ENCODE assay signal across 23 cellular contexts in the genomic region with DNA sequence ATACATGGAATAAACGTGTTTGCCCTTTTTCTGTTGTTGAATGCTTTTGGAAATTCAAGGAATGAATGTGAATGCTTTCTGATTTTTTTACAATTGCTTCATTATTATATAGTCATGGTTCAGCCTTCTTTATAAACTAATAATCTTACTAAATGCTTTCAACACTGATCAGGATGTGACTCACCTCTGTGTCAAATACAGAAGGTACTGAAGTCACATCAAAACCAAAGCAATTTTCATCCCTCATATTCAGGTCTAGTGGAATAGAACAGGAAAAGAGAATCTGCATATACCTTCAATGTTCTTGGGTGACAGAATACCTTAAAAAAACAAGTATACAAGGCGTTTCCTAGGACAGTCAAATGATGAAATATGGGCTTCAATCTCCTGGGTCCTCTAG.
DNase-seq lines count a peak whose midpoint lies in the region; FAIRE-seq and TF ChIP-seq lines count a peak whose summit lies in the region.
"Had no signal": no experiment of that assay in that cellular context is flagged by ENCODE, and none has a peak within 500 bp of the region (broad histone marks: within the 10 kb centered on the region; RNA-seq: fewer than 3 reads in every experiment).

No MANE protein-coding gene starts in this region.

- dilution Hi-C loops in mammary epithelial cell (cut with HindIII; ENCODE audit: low sequenced_read_pairs) = no loop called here
- dilution Hi-C loops in keratinocyte (cut with MboI; ENCODE audit: extremely low pct_ligation_motif_present, low sequenced_read_pairs) = no loop called here

- peak; percentile 78 for FAIRE-seq in keratinocyte (lab: Jason Lieb, UNC)
- FAIRE-seq: TTC549 had no signal

- DNase-seq in Daoy (ENCODE audit: low read depth) (peak; percentile 23), NCI-H69 (lab: John Stamatoyannopoulos, UW) (peak; percentile 13), mammary epithelial cell (peak; percentile 72), keratinocyte (ENCODE audit: low read depth, low spot score) (no peak), NCI-H1048 (lab: John Stamatoyannopoulos, UW) (no peak), NOMO-1 treated with DMSO at 0.1 percent for 48 hours (lab: John Stamatoyannopoulos, UW; ENCODE audit: unreplicated experiment) (no peak), ACHN (no peak), middle frontal gyrus (ENCODE audit: extremely low spot score, low spot score) (no peak)
- DNase-seq: activated CD4-positive, alpha-beta T cell treated with anti-CD3 and anti-CD28 coated beads for 4 hours; activated naive CD4-positive, alpha-beta T cell treated with anti-CD3 and anti-CD28 coated beads, Interleukin-2, amount 10 ng/mL, durations not matched to agents 7 days and 5 days; activated T-cell treated with anti-CD3 and anti-CD28 coated beads, Interleukin-2, amount 50 U/mL, for 48 hours; effector memory CD4-positive, alpha-beta T cell; left colon; MV-4-11; naive thymus-derived CD4-positive, alpha-beta T cell; NCI-H187 treated with DMSO at 0.1 percent for 48 hours; NCI-H2227 treated with DMSO at 0.1 percent for 48 hours; NCI-H748 treated with DMSO at 0.1 percent for 48 hours; Right ventricle myocardium superior; substantia nigra; T-cell had no signal

- H3K27me3 ChIP-seq in mammary epithelial cell (ENCODE audit: insufficient read depth, low read length) (no peaks in the 10 kb centered on the region), keratinocyte (ENCODE audit: control insufficient read depth, extremely low read depth, insufficient read depth, low read length) (no peaks in the 10 kb centered on the region)

- in situ Hi-C loops in mammary epithelial cell (cut with MboI; ENCODE audit: low sequenced_read_pairs in 2 of 2) = no loop called here
- in situ Hi-C loops in ACHN (cut with HindIII; ENCODE audit: low pct_ligation_motif_present, low pct_unique_long_range_greater_than_20kb, low sequenced_read_pairs) = no loop called here

- no peak overlapping the region for H3K9ac ChIP-seq in mammary epithelial cell (ENCODE audit: insufficient read depth, low read length)
- H3K9ac ChIP-seq in keratinocyte (ENCODE audit: control insufficient read depth, extremely low read depth, insufficient read depth, low read length) = no peak overlapping the region

- peaks cover 19% of the 10 kb centered on the region for H3K4me1 ChIP-seq in mammary epithelial cell (ENCODE audit: insufficient read depth, low read length)
- H3K4me1 ChIP-seq in keratinocyte (ENCODE audit: control insufficient read depth, extremely low read depth, insufficient read depth, low read length) = peaks cover 16% of the 10 kb centered on the region
- H3K4me1 ChIP-seq: HAP-1 had no signal

- no peaks in the 10 kb centered on the region for H3K79me2 ChIP-seq in mammary epithelial cell (ENCODE audit: insufficient read depth, low read length)
- H3K79me2 ChIP-seq in keratinocyte (ENCODE audit: control insufficient read depth, insufficient read depth, low read length) = no peaks in the 10 kb centered on the region

- intact Hi-C loops in mammary epithelial cell (cut with micrococcal nuclease) = no loop called here

- H3K9me3 ChIP-seq in mammary epithelial cell (replicated peaks; ENCODE audit: insufficient read depth, low read length) = no peaks in the 10 kb centered on the region
- no peaks in the 10 kb centered on the region for H3K9me3 ChIP-seq in keratinocyte (ENCODE audit: control insufficient read depth, low read depth, low read length)
- H3K9me3 ChIP-seq: HAP-1 had no signal

- H3K27ac ChIP-seq in mammary epithelial cell (ENCODE audit: insufficient read depth, low read depth, low read length) (peak overlapping the region; percentile 55), keratinocyte (ENCODE audit: control insufficient read depth, insufficient read depth, low read length) (peak overlapping the region; percentile 44)

- CTCF ChIA-PET in mammary epithelial cell (lab: Charles Lee; ENCODE audit: low non-redundant PET) = no interaction called here

- H3K4me2 ChIP-seq in mammary epithelial cell (ENCODE audit: insufficient read depth, low read depth, low read length) (peak overlapping the region; percentile 71), keratinocyte (ENCODE audit: control insufficient read depth, extremely low read depth, insufficient read depth, low read depth, low read length) (peak overlapping the region; percentile 52)

- H3K4me3 ChIP-seq in mammary epithelial cell (replicated peaks in 1 of 3; ENCODE audit: insufficient read depth in 1 of 3, low read depth in 2 of 3, low read length in 3 of 3) = no peak overlapping the region
- no peak overlapping the region for H3K4me3 ChIP-seq in keratinocyte (ENCODE audit: control insufficient read depth in 2 of 3, extremely low read depth in 1 of 3, insufficient read depth in 2 of 3, low read depth in 1 of 3, low read length in 3 of 3)
- H3K4me3 ChIP-seq: HAP-1 had no signal

- 2% methylated on average over 2 of the region's 2 CpGs for WGBS in mammary epithelial cell (ENCODE audit: low coverage, missing lambda C conversion rate)

- no peak overlapping the region for H2AFZ ChIP-seq in mammary epithelial cell (ENCODE audit: low read depth, low read length)
- no peak overlapping the region for H2AFZ ChIP-seq in keratinocyte (ENCODE audit: control insufficient read depth, low read length)

- H3K9me1 ChIP-seq in keratinocyte (ENCODE audit: control insufficient read depth, extremely low read depth, insufficient read depth, low read length) = no peaks in the 10 kb centered on the region

- H3K36me3 ChIP-seq in mammary epithelial cell (ENCODE audit: insufficient read depth, low read length) (no peaks in the 10 kb centered on the region), keratinocyte (ENCODE audit: control insufficient read depth in 2 of 2, extremely low read depth in 1 of 2, insufficient read depth in 2 of 2, low read length in 2 of 2) (no peaks in the 10 kb centered on the region)
- H3K36me3 ChIP-seq: HAP-1 had no signal

- no TSS peak for BruUV-seq in mammary epithelial cell (replicated peaks; lab: Mats Ljungman, UMichigan)

- TF ChIP-seq CTCF in mammary epithelial cell (conservative IDR thresholded peaks at IDR 0.05 in 1 of 2, IDR thresholded peaks at IDR 0.05 in 1 of 2; ENCODE audit: extremely low read depth in 1 of 2, insufficient read depth in 1 of 2, low read depth in 1 of 2, low read length in 2 of 2) (no peak), keratinocyte (optimal IDR thresholded peaks at IDR 0.05 in 1 of 3, IDR thresholded peaks at IDR 0.05 in 1 of 3, conservative IDR thresholded peaks at IDR 0.05 in 1 of 3; ENCODE audit: extremely low read depth in 1 of 3, insufficient read depth in 2 of 3, low read length in 3 of 3) (no peak)

- H4K20me1 ChIP-seq in mammary epithelial cell (ENCODE audit: insufficient read depth, low read length) (no peaks in the 10 kb centered on the region), keratinocyte (ENCODE audit: control insufficient read depth, extremely low read depth, insufficient read depth, low read length) (no peaks in the 10 kb centered on the region)

Comparison
In these comparisons a context has a peak if more than half of its experiments do, and no peak if none do; other contexts are left out.
1. DNase-seq: peak in Daoy (single experiment), NCI-H69 (single experiment) and mammary epithelial cell (single experiment); none in keratinocyte (single experiment), NCI-H1048 (single experiment), NOMO-1 treated with DMSO at 0.1 percent for 48 hours (single experiment), ACHN (single experiment) and middle frontal gyrus (single experiment).